In the genomic region with DNA sequence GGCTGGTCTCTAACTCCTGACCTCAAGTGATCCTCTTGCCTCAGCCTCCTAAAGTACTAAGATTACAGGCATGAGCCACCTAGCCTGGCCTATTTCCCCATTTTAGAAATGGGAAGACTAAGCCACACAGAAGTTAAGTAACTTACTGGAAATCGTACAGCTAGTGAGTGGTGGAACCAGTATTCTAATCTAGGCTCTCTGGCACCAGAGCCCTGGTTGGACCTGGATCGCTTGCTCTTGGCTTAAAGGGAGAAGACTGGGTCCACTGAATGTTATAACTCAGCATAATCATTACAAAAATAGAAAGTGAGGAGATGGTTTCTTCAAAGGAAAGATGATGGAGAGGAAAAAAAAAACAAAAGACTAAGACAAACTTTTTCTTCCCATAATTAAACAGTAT, we compare ENCODE assay signal across 24 cellular contexts. TPM values are rescaled to one million over a fixed set of nuclear protein-coding genes. Genes with fewer than 3 reads are reported as not detected.
"Had no signal": no experiment of that assay in that cellular context is flagged by ENCODE, and none has a peak within 500 bp of the region (broad histone marks: within the 10 kb centered on the region; RNA-seq: fewer than 3 reads in every experiment).

No MANE protein-coding gene starts in this region.

- H3K4me3 ChIP-seq: neural progenitor cell, ovary, psoas muscle, right lobe of liver, sigmoid colon, stomach, thoracic aorta, thyroid gland, tibial nerve, upper lobe of left lung, vagina had no signal

- ATAC-seq: natural killer cell; stimulated activated effector memory CD8-positive, alpha-beta T cell treated with anti-CD3 and anti-CD28 coated beads, Interleukin-12 subunit alpha, Interleukin-12 subunit beta, amount 100 ng/mL, for 72 hours; stimulated activated naive B cell treated with anti-CD40 and anti-IgM and Interleukin-4, amounts not matched to agents 10 μg/mL and 1 μg/mL and 100 μg/mL, for 72 hours had no signal

- H3K27me3 ChIP-seq: neural progenitor cell, ovary, right lobe of liver, sigmoid colon, stomach, thyroid gland, tibial nerve, upper lobe of left lung, vagina had no signal

- H3K36me3 ChIP-seq: neural progenitor cell, ovary, right lobe of liver, sigmoid colon, stomach, thoracic aorta, thyroid gland, tibial nerve, upper lobe of left lung, vagina had no signal

- H3K9me3 ChIP-seq: ovary, psoas muscle, right lobe of liver, sigmoid colon, stomach, thoracic aorta, thyroid gland, tibial nerve, upper lobe of left lung, vagina had no signal

- H3K27ac ChIP-seq: neural progenitor cell, ovary, parathyroid adenoma, psoas muscle, right lobe of liver, sigmoid colon, stomach, thoracic aorta, thyroid gland, tibial nerve, upper lobe of left lung, vagina had no signal

- H3K4me1 ChIP-seq: neural progenitor cell, parathyroid adenoma, psoas muscle, right lobe of liver, sigmoid colon, stomach, thyroid gland, tibial nerve, upper lobe of left lung, vagina had no signal

- DNase-seq: natural killer cell; occipital lobe; ovary; posterior cingulate gyrus; psoas muscle; right lobe of liver; sigmoid colon; small intestine; stimulated activated CD4-positive, alpha-beta T cell treated with anti-CD3 and anti-CD28 coated beads, Interleukin-15, amount 100 ng/mL, for 24 hours; stimulated activated CD4-positive, alpha-beta T cell treated with anti-CD3 and anti-CD28 coated beads, Interleukin-2, amount 100 ng/mL, for 24 hours; stimulated activated CD4-positive, alpha-beta T cell treated with anti-CD3 and anti-CD28 coated beads, Interleukin-2, amount 100 ng/mL, for 48 hours; stimulated activated CD4-positive, alpha-beta T cell treated with anti-CD3 and anti-CD28 coated beads, Interleukin-4, amount 100 ng/mL, for 24 hours; stimulated activated naive B cell treated with anti-CD40 and anti-IgM and Interleukin-4, amounts not matched to agents 10 μg/mL and 1 μg/mL and 100 μg/mL, for 72 hours; stimulated activated naive CD4-positive, alpha-beta T cell treated with Interleukin-2 at 50 U/mL for 16 hours; stomach; thyroid gland; trophoblast cell; upper lobe of left lung had no signal

RNA-seq across cellular contexts. Expression of a gene that starts 37.4 kb away (rescaled TPM):
- total RNA-seq: natural killer cell, vagina had no signal
